In genomic region chr3:150323770-150324169, GRCh38 we compare ENCODE assay signal across 20 cellular contexts.
DNase-seq lines count a peak whose midpoint lies in the region; ATAC-seq and TF ChIP-seq lines count a peak whose summit lies in the region.
"Had no signal": no experiment of that assay in that cellular context is flagged by ENCODE, and none has a peak within 500 bp of the region (broad histone marks: within the 10 kb centered on the region; RNA-seq: fewer than 3 reads in every experiment).

No MANE protein-coding gene starts in this region.

- H3K4me1 ChIP-seq in GM23338 (ENCODE audit: insufficient read depth) (no peaks in the 10 kb centered on the region), smooth muscle cell (ENCODE audit: low read depth) (peaks cover 7% of the 10 kb centered on the region)
- H3K4me1 ChIP-seq: HAP-1 had no signal

- H3K4me3 ChIP-seq in GM23338 = no peak overlapping the region
- no peak overlapping the region for H3K4me3 ChIP-seq in smooth muscle cell
- H3K4me3 ChIP-seq: HAP-1 had no signal

- no peaks in the 10 kb centered on the region for H4K20me1 ChIP-seq in GM23338 (replicated peaks; ENCODE audit: insufficient read depth)
- no peaks in the 10 kb centered on the region for H4K20me1 ChIP-seq in smooth muscle cell (ENCODE audit: low read depth)

- ATAC-seq in GM23338 (peak; percentile 55), WTC11 (peak; percentile 62)
- ATAC-seq in stimulated activated memory B cell treated with anti-CD40 and anti-IgM and Interleukin-4, amounts not matched to agents 10 μg/mL and 1 μg/mL and 100 μg/mL, for 72 hours = no peak

- CTCF ChIA-PET in WTC11 (lab: Charles Lee) = no interaction called here

- H3F3A ChIP-seq in GM23338 (replicated peaks; ENCODE audit: low read depth) = no peaks in the 10 kb centered on the region
- peaks cover 4% of the 10 kb centered on the region for H3F3A ChIP-seq in smooth muscle cell (ENCODE audit: low read depth)

- H3K36me3 ChIP-seq in GM23338 (ENCODE audit: insufficient read depth) (no peaks in the 10 kb centered on the region), smooth muscle cell (ENCODE audit: low read depth) (no peaks in the 10 kb centered on the region)
- H3K36me3 ChIP-seq: HAP-1 had no signal

- WGBS in smooth muscle cell (ENCODE audit: low lambda C conversion rate) = 63% methylated on average over 1 of the region's 1 CpG

- H3K27me3 ChIP-seq in GM23338 (ENCODE audit: insufficient read depth) (no peaks in the 10 kb centered on the region), smooth muscle cell (ENCODE audit: low read depth) (no peaks in the 10 kb centered on the region)

- POLR2A ChIA-PET in WTC11 (lab: Charles Lee) = no interaction called here

- H3K4me3 Mint-ChIP-seq in GM23338 (no peak overlapping the region), WTC11 (no peak overlapping the region), nephron progenitor cell (no peak overlapping the region)
- H3K4me3 Mint-ChIP-seq in stimulated activated memory B cell treated with anti-CD40 and anti-IgM and Interleukin-4, amounts not matched to agents 10 μg/mL and 1 μg/mL and 100 μg/mL, for 72 hours = no peak overlapping the region
- H3K4me3 Mint-ChIP-seq: HFFc6, IgD-negative memory B cell had no signal

- H3K4me2 ChIP-seq in GM23338 (no peak overlapping the region), smooth muscle cell (no peak overlapping the region)
- H3K4me2 ChIP-seq: KMS-11 had no signal

- TF ChIP-seq CTCF in GM23338 (conservative IDR thresholded peaks at IDR 0.05; ENCODE audit: low read depth in 2 of 2) = no peak
- TF ChIP-seq CTCF in WTC11 (IDR thresholded peaks at IDR 0.05) = no peak
- TF ChIP-seq CTCF in nephron progenitor cell (IDR thresholded peaks at IDR 0.05) = no peak
- no peak for TF ChIP-seq CTCF in smooth muscle cell (IDR thresholded peaks at IDR 0.05; ENCODE audit: borderline replicate concordance, insufficient read depth, poor library complexity, severe bottlenecking)
- TF ChIP-seq CTCF in GM13977 (IDR thresholded peaks at IDR 0.05; ENCODE audit: extremely low read depth, insufficient read depth, missing control alignments) = no peak

- H3K27me3 Mint-ChIP-seq in GM23338 (ENCODE audit: insufficient read depth, low read depth, poor library complexity) (no peaks in the 10 kb centered on the region), WTC11 (ENCODE audit: low read depth) (0 out of 2 replicates have a peak, but pooled peaks cover 4% of the 10 kb centered on the region), nephron progenitor cell (ENCODE audit: low read depth, poor library complexity) (peaks cover 8% of the 10 kb centered on the region)
- peaks cover 11% of the 10 kb centered on the region for H3K27me3 Mint-ChIP-seq in stimulated activated memory B cell treated with anti-CD40 and anti-IgM and Interleukin-4, amounts not matched to agents 10 μg/mL and 1 μg/mL and 100 μg/mL, for 72 hours

- H3K79me2 ChIP-seq in GM23338 (replicated peaks; ENCODE audit: insufficient read depth) (no peaks in the 10 kb centered on the region), smooth muscle cell (ENCODE audit: low read depth) (no peaks in the 10 kb centered on the region)

- DNase-seq in GM23338 (ENCODE audit: low spot score) (no peak), WTC11 (ENCODE audit: low spot score) (no peak), nephron progenitor cell (no peak), smooth muscle cell (lab: John Stamatoyannopoulos, UW; ENCODE audit: unreplicated experiment) (no peak), HuH-7.5 (ENCODE audit: low spot score) (no peak), GM13977 (ENCODE audit: low spot score) (no peak)
- DNase-seq: DMS153, DND-41, HFFc6, NCI-H1048, NCI-H1694, NCI-H2081, NCI-H2227 treated with DMSO at 0.1 percent for 48 hours, NCI-H526 treated with DMSO at 0.1 percent for 48 hours, SHP77 had no signal

- H3K9me3 Mint-ChIP-seq in GM23338 (peaks cover 8% of the 10 kb centered on the region), WTC11 (peaks cover 16% of the 10 kb centered on the region), nephron progenitor cell (peaks cover 15% of the 10 kb centered on the region)
- no peaks in the 10 kb centered on the region for H3K9me3 Mint-ChIP-seq in stimulated activated memory B cell treated with anti-CD40 and anti-IgM and Interleukin-4, amounts not matched to agents 10 μg/mL and 1 μg/mL and 100 μg/mL, for 72 hours
- H3K9me3 Mint-ChIP-seq: HFFc6 had no signal

- H3K36me3 Mint-ChIP-seq in GM23338 (ENCODE audit: low read depth) (peaks cover 3% of the 10 kb centered on the region; the same call in 1 of the 3 replicates), WTC11 (peaks cover 8% of the 10 kb centered on the region), nephron progenitor cell (ENCODE audit: low read depth) (peaks cover 4% of the 10 kb centered on the region)
- no peaks in the 10 kb centered on the region for H3K36me3 Mint-ChIP-seq in stimulated activated memory B cell treated with anti-CD40 and anti-IgM and Interleukin-4, amounts not matched to agents 10 μg/mL and 1 μg/mL and 100 μg/mL, for 72 hours

- H2AFZ ChIP-seq in GM23338 (peak overlapping the region; percentile 75; the same call in 1 of the 2 replicates), smooth muscle cell (ENCODE audit: low read depth) (no peak overlapping the region)

- in situ Hi-C loops in GM13977 (cut with MboI; ENCODE audit: low pct_unique_long_range_greater_than_20kb, low sequenced_read_pairs, unreplicated experiment) = no loop called here

- peaks cover 7% of the 10 kb centered on the region for H3K4me1 Mint-ChIP-seq in GM23338
- peaks cover 22% of the 10 kb centered on the region for H3K4me1 Mint-ChIP-seq in WTC11
- peaks cover 15% of the 10 kb centered on the region for H3K4me1 Mint-ChIP-seq in nephron progenitor cell
- H3K4me1 Mint-ChIP-seq in stimulated activated memory B cell treated with anti-CD40 and anti-IgM and Interleukin-4, amounts not matched to agents 10 μg/mL and 1 μg/mL and 100 μg/mL, for 72 hours = no peaks in the 10 kb centered on the region

- no peak overlapping the region for H3K27ac Mint-ChIP-seq in GM23338
- no peak overlapping the region for H3K27ac Mint-ChIP-seq in WTC11
- peak overlapping the region; percentile 79 for H3K27ac Mint-ChIP-seq in nephron progenitor cell
- no peak overlapping the region for H3K27ac Mint-ChIP-seq in stimulated activated memory B cell treated with anti-CD40 and anti-IgM and Interleukin-4, amounts not matched to agents 10 μg/mL and 1 μg/mL and 100 μg/mL, for 72 hours
- H3K27ac Mint-ChIP-seq: HFFc6, IgD-negative memory B cell had no signal

- no peaks in the 10 kb centered on the region for H3K9me3 ChIP-seq in smooth muscle cell (replicated peaks; ENCODE audit: low read depth)
- H3K9me3 ChIP-seq: HAP-1 had no signal

- 0 out of 2 replicates have a peak, but pooled peaks cover under 1% of the 10 kb centered on the region for H3K9me2 ChIP-seq in GM23338 (ENCODE audit: insufficient read depth)

- H3K27ac ChIP-seq in GM23338 (ENCODE audit: low read depth) (no peak overlapping the region), smooth muscle cell (ENCODE audit: low read depth) (peak overlapping the region; percentile 69)
- H3K27ac ChIP-seq: KMS-11, RWPE1 had no signal

- H3K9ac ChIP-seq in smooth muscle cell (ENCODE audit: low read depth) = no peak overlapping the region
- H3K9ac ChIP-seq: KMS-11 had no signal

TF ChIP-seq in GM23338, 12 proteins besides CTCF, POLR2A, EP300 and RAD21 (continues in another document):
- TF ChIP-seq ZNF114 (CRISPR knock-in tag; IDR thresholded peaks at IDR 0.05) (no peak), POLR2AphosphoS5 (IDR thresholded peaks at IDR 0.05; ENCODE audit: low read depth) (no peak), NANOG (IDR thresholded peaks at IDR 0.05; ENCODE audit: borderline replicate concordance) (no peak)

TF ChIP-seq in WTC11, 78 proteins besides CTCF, POLR2A, EP300 and RAD21:
- no peak for TF ChIP-seq RELA (CRISPR knock-in tag; IDR thresholded peaks at IDR 0.05; ENCODE audit: borderline replicate concordance)
- no peak for TF ChIP-seq NFE2L1 (CRISPR knock-in tag; IDR thresholded peaks at IDR 0.05)
- TF ChIP-seq NFYB (CRISPR knock-in tag; conservative IDR thresholded peaks at IDR 0.05; ENCODE audit: low read depth) = peak; percentile 31; the same call in 1 of the 2 replicates
- TF ChIP-seq ZNF263 (CRISPR knock-in tag; IDR thresholded peaks at IDR 0.05; ENCODE audit: low read depth) = no peak
- TF ChIP-seq FOXP4 (CRISPR knock-in tag; IDR thresholded peaks at IDR 0.05) = no peak
- no peak for TF ChIP-seq EMX1 (CRISPR knock-in tag; IDR thresholded peaks at IDR 0.05)
- no peak for TF ChIP-seq HMGXB4 (CRISPR knock-in tag; IDR thresholded peaks at IDR 0.05)
- no peak for TF ChIP-seq CREM (CRISPR knock-in tag; IDR thresholded peaks at IDR 0.05)
